9 cellular contexts compared by ENCODE assay signal in genomic region chr12:116336542-116337065, GRCh38. TPM values are rescaled to one million over a fixed set of nuclear protein-coding genes. Genes with fewer than 3 reads are reported as not detected.
DNase-seq lines count a peak whose midpoint lies in the region; ATAC-seq and TF ChIP-seq lines count a peak whose summit lies in the region.
"Had no signal": no experiment of that assay in that cellular context is flagged by ENCODE, and none has a peak within 500 bp of the region (broad histone marks: within the 10 kb centered on the region; RNA-seq: fewer than 3 reads in every experiment).

No MANE protein-coding gene starts in this region.

- no peaks in the 10 kb centered on the region for H3K36me3 ChIP-seq in DOHH2 (ENCODE audit: control insufficient read depth, low read length)
- H3K36me3 ChIP-seq in ascending aorta: no peaks in the 10 kb centered on the region

- no peak overlapping the region for H3K27ac Mint-ChIP-seq in T-helper 2 cell treated with Interferon-gamma antibody and Interleukin-4, amounts not matched to agents 5 μg/mL and 100 μg/mL, for 36 hours

- no peaks in the 10 kb centered on the region for H3K79me2 ChIP-seq in DOHH2 (ENCODE audit: control insufficient read depth, low read length)

- ATAC-seq in GM19463 (IDR thresholded peaks at IDR 0.05; ENCODE audit: unreplicated experiment): peak; percentile 83
- peak; percentile 75 for ATAC-seq in HG03457 (IDR thresholded peaks at IDR 0.05; ENCODE audit: unreplicated experiment)

- peak overlapping the region; percentile 43 for H3K4me2 ChIP-seq in DOHH2 (ENCODE audit: low read length)

- peaks cover under 1% of the 10 kb centered on the region for H3K27me3 Mint-ChIP-seq in T-helper 2 cell treated with Interferon-gamma antibody and Interleukin-4, amounts not matched to agents 5 μg/mL and 100 μg/mL, for 36 hours (ENCODE audit: low read depth)
- H3K27me3 Mint-ChIP-seq: naive thymus-derived CD8-positive, alpha-beta T cell had no signal

- H3K36me3 Mint-ChIP-seq in T-helper 2 cell treated with Interferon-gamma antibody and Interleukin-4, amounts not matched to agents 5 μg/mL and 100 μg/mL, for 36 hours (ENCODE audit: low read depth): no peaks in the 10 kb centered on the region

- H3K9me3 Mint-ChIP-seq in T-helper 2 cell treated with Interferon-gamma antibody and Interleukin-4, amounts not matched to agents 5 μg/mL and 100 μg/mL, for 36 hours: no peaks in the 10 kb centered on the region
- H3K9me3 Mint-ChIP-seq: naive thymus-derived CD8-positive, alpha-beta T cell had no signal

- peaks cover 27% of the 10 kb centered on the region for H3K4me1 ChIP-seq in DOHH2 (ENCODE audit: control insufficient read depth, low read length)
- H3K4me1 ChIP-seq in ascending aorta: no peaks in the 10 kb centered on the region

- no peaks in the 10 kb centered on the region for H3K9me3 ChIP-seq in DOHH2 (ENCODE audit: control insufficient read depth, insufficient read depth, low read length)
- no peaks in the 10 kb centered on the region for H3K9me3 ChIP-seq in ascending aorta

- intact Hi-C loops in ascending aorta (cut with DNase I): no loop called here

- no peaks in the 10 kb centered on the region for H3K9me2 ChIP-seq in DOHH2 (replicated peaks; ENCODE audit: control insufficient read depth, low read length)

- H3K27me3 ChIP-seq in DOHH2 (ENCODE audit: control insufficient read depth, low read length) (no peaks in the 10 kb centered on the region; the same call in 1 of the 2 replicates), ascending aorta (no peaks in the 10 kb centered on the region)

- H3K4me3 ChIP-seq in DOHH2 (ENCODE audit: low read length): no peak overlapping the region
- H3K4me3 ChIP-seq in epithelial cell of esophagus (ENCODE audit: low read length): no peak overlapping the region
- H3K4me3 ChIP-seq in ascending aorta: no peak overlapping the region

- H3F3A ChIP-seq in DOHH2 (ENCODE audit: control insufficient read depth, insufficient read depth): no peaks in the 10 kb centered on the region

- no peak overlapping the region for H3K4me3 Mint-ChIP-seq in T-helper 2 cell treated with Interferon-gamma antibody and Interleukin-4, amounts not matched to agents 5 μg/mL and 100 μg/mL, for 36 hours
- H3K4me3 Mint-ChIP-seq: naive thymus-derived CD8-positive, alpha-beta T cell had no signal

- TF ChIP-seq CTCF in DOHH2 (IDR thresholded peaks at IDR 0.05; ENCODE audit: low read depth, low read length, poor library complexity, severe bottlenecking) (no peak), epithelial cell of esophagus (IDR thresholded peaks at IDR 0.05; ENCODE audit: insufficient read depth, low read depth, low read length, missing control alignments) (no peak), ascending aorta (IDR thresholded peaks at IDR 0.05) (no peak)

- no peaks in the 10 kb centered on the region for H3K4me1 Mint-ChIP-seq in T-helper 2 cell treated with Interferon-gamma antibody and Interleukin-4, amounts not matched to agents 5 μg/mL and 100 μg/mL, for 36 hours (ENCODE audit: low read depth)

- H3K27ac ChIP-seq in DOHH2 (ENCODE audit: low read depth, low read length): no peak overlapping the region
- H3K27ac ChIP-seq in ascending aorta: no peak overlapping the region

- no peaks in the 10 kb centered on the region for H4K20me1 ChIP-seq in DOHH2 (ENCODE audit: control insufficient read depth, insufficient read depth, low read depth, low read length)

- peak; percentile 58 for DNase-seq in epithelial cell of esophagus (ENCODE audit: low read depth)
- no peak for DNase-seq in NCI-H1105 (lab: John Stamatoyannopoulos, UW)
- DNase-seq in T-helper 2 cell treated with Interferon-gamma antibody and Interleukin-4, amounts not matched to agents 5 μg/mL and 100 μg/mL, for 36 hours (ENCODE audit: low spot score): no peak
- DNase-seq in ascending aorta (ENCODE audit: low spot score in 2 of 2): no peak
- DNase-seq in activated CD8-positive, alpha-beta memory T cell treated with anti-CD3 and anti-CD28 coated beads for 24 hours: no peak
- DNase-seq: naive thymus-derived CD8-positive, alpha-beta T cell had no signal

RNA-seq across cellular contexts. Expression of gene MED13L, which starts 59.1 kb away (rescaled TPM):
- total RNA-seq in ascending aorta: 117 TPM
